In the genomic region with DNA sequence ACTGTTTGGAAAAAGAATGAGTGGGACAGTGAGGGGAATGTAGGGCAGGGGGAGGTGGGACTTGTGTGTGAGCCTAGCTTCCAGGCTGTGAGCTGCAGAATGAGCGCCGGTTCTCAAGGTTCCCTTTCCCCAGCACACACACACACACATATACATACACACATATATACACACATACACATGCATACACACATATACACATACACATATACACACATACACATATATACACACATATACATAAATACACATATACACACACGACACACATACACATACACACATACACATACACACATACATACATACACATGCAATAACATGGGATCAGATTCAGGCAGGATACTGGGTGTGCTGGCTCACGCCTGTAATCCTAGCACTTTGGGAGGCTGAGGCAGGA, we compare ENCODE assay signal across 36 cellular contexts.
"Had no signal": no experiment of that assay in that cellular context is flagged by ENCODE, and none has a peak within 500 bp of the region (broad histone marks: within the 10 kb centered on the region; RNA-seq: fewer than 3 reads in every experiment).

No MANE protein-coding gene starts in this region.

- H3K36me3 Mint-ChIP-seq: activated CD4-positive, alpha-beta memory T cell treated with anti-CD3 and anti-CD28 coated beads for 36 hours; activated naive CD4-positive, alpha-beta T cell treated with anti-CD3 and anti-CD28 coated beads, Interleukin-2, amount 50 U/mL, for 72 hours; brain; T-cell had no signal

- H3K4me2 ChIP-seq: PC-9 had no signal

- H3K4me3 ChIP-seq: adrenal gland, PC-9 had no signal

- ATAC-seq: activated T-cell treated with anti-CD3 and anti-CD28 coated beads, Interleukin-2, amount 50 U/mL, for 4 hours; Right ventricle myocardium inferior; SK-N-SH treated with all-trans-retinoic acid at 6 μM for 48 hours; T-cell had no signal

- H3K9me3 Mint-ChIP-seq: activated B cell treated with CpG ODN at 0.5 μM for 24 hours; activated CD4-positive, alpha-beta memory T cell treated with anti-CD3 and anti-CD28 coated beads for 36 hours; activated naive CD4-positive, alpha-beta T cell treated with anti-CD3 and anti-CD28 coated beads for 36 hours; activated naive CD4-positive, alpha-beta T cell treated with anti-CD3 and anti-CD28 coated beads, Interleukin-2, amount 50 U/mL, for 72 hours; activated T-cell treated with anti-CD3 and anti-CD28 coated beads, Interleukin-2, amount 50 U/mL, for 4 hours; activated T-helper 1 cell treated with anti-CD3 and anti-CD28 coated beads, Interleukin-12 subunit alpha, Interleukin-12 subunit beta, Interleukin-2, Interleukin-4 antibody, amounts not matched to agents 30 ng/mL and 10 ng/mL and 1 ng/mL, durations not matched to agents 14 hours and 24 hours and 36 hours; brain; T-cell had no signal

- H3K27me3 Mint-ChIP-seq: activated CD4-positive, alpha-beta memory T cell treated with anti-CD3 and anti-CD28 coated beads for 36 hours; brain had no signal

- H3K27me3 ChIP-seq: adrenal gland had no signal

- DNase-seq: activated B cell treated with CpG ODN at 0.5 μM for 24 hours; activated CD4-positive, alpha-beta memory T cell treated with anti-CD3 and anti-CD28 coated beads for 36 hours; activated CD4-positive, alpha-beta T cell treated with anti-CD3 and anti-CD28 coated beads for 4 hours; activated CD4-positive, alpha-beta T cell treated with anti-CD3 and anti-CD28 coated beads, Interleukin-2, amount 50 U/mL, for 1 hour; activated CD4-positive, CD25-positive, alpha-beta regulatory T cell treated with anti-CD3 and anti-CD28 coated beads, Interleukin-2, amount 50 U/mL, for 72 hours; activated CD8-positive, alpha-beta memory T cell treated with anti-CD3 and anti-CD28 coated beads, Interleukin-2, amount 50 U/mL, for 4 hours; activated gamma-delta T cell treated with Interleukin-2 at 50 U/mL for 16 hours; activated naive CD4-positive, alpha-beta T cell treated with anti-CD3 and anti-CD28 coated beads for 36 hours; activated T-cell treated with anti-CD3 and anti-CD28 coated beads for 4 hours; activated T-cell treated with anti-CD3 and anti-CD28 coated beads, Interleukin-2, amount 50 U/mL, for 4 hours; adrenal gland; anterior cingulate cortex; caudate nucleus; cerebellar nuclear complex; NCI-H1048; NCI-H1105 treated with DMSO at 0.1 percent for 48 hours; NCI-H1436; NCI-H1694; NCI-H1930; NCI-H2081 treated with DMSO at 0.1 percent for 48 hours; NCI-H510A; NCI-H526; NCI-H748 treated with DMSO at 0.1 percent for 48 hours; NK-92 treated with Interleukin-12 subunit alpha and Interleukin-12 subunit beta, amount 100 ng/mL, for 24 hours; PC-9; SIG-M5; T-cell; T-helper 2 cell; T-helper 9 cell had no signal

- FAIRE-seq: bronchial epithelial cell had no signal

- H3K4me1 Mint-ChIP-seq: activated B cell treated with CpG ODN at 0.5 μM for 24 hours, T-cell had no signal

- H3K27ac ChIP-seq: adrenal gland, PC-9, VCaP had no signal

- H3K27ac Mint-ChIP-seq: activated B cell treated with CpG ODN at 0.5 μM for 24 hours; activated CD4-positive, alpha-beta memory T cell treated with anti-CD3 and anti-CD28 coated beads for 36 hours; activated naive CD4-positive, alpha-beta T cell treated with anti-CD3 and anti-CD28 coated beads for 36 hours; activated T-helper 1 cell treated with anti-CD3 and anti-CD28 coated beads, Interleukin-12 subunit alpha, Interleukin-12 subunit beta, Interleukin-2, Interleukin-4 antibody, amounts not matched to agents 30 ng/mL and 10 ng/mL and 1 ng/mL, durations not matched to agents 14 hours and 24 hours and 36 hours; T-cell had no signal

- H3K36me3 ChIP-seq: adrenal gland had no signal

- H2AFZ ChIP-seq: PC-9 had no signal

- H3K4me3 Mint-ChIP-seq: activated B cell treated with CpG ODN at 0.5 μM for 24 hours; activated CD4-positive, alpha-beta memory T cell treated with anti-CD3 and anti-CD28 coated beads for 36 hours; activated naive CD4-positive, alpha-beta T cell treated with anti-CD3 and anti-CD28 coated beads for 36 hours; activated T-cell treated with anti-CD3 and anti-CD28 coated beads, Interleukin-2, amount 50 U/mL, for 4 hours; activated T-helper 1 cell treated with anti-CD3 and anti-CD28 coated beads, Interleukin-12 subunit alpha, Interleukin-12 subunit beta, Interleukin-2, Interleukin-4 antibody, amounts not matched to agents 30 ng/mL and 10 ng/mL and 1 ng/mL, durations not matched to agents 14 hours and 24 hours and 36 hours; brain; T-cell had no signal

- H3K9me3 ChIP-seq: adrenal gland had no signal
